In genomic region chr15:40093224-40093842, GRCh38 we compare ENCODE assay signal across 8 cellular contexts. TPM values are rescaled to one million over a fixed set of nuclear protein-coding genes. Genes with fewer than 3 reads are reported as not detected.
DNase-seq lines count a peak whose midpoint lies in the region; ATAC-seq and TF ChIP-seq lines count a peak whose summit lies in the region.

No MANE protein-coding gene starts in this region.

- H3K23ac ChIP-seq in IMR-90 (ENCODE audit: low read depth, low read length) (peak overlapping the region; percentile 97), neuronal stem cell (ENCODE audit: low read depth, low read length, poor library complexity) (no peak overlapping the region)

- H3K4me1 ChIP-seq in BLaER1 (peaks cover 94% of the 10 kb centered on the region), IMR-90 (ENCODE audit: control insufficient read depth, insufficient read depth, low read length) (peaks cover 62% of the 10 kb centered on the region), duodenal mucosa (ENCODE audit: control insufficient read depth in 1 of 2, insufficient read depth in 2 of 2, low read length in 2 of 2) (peaks cover 48% of the 10 kb centered on the region in 2 donors), neuronal stem cell (ENCODE audit: control insufficient read depth in 2 of 2, insufficient read depth in 1 of 2, low read depth in 1 of 2, low read length in 2 of 2) (peaks cover 52 to 66% of the 10 kb centered on the region in 2 donors)

- H4K5ac ChIP-seq in IMR-90 (ENCODE audit: low read depth, low read length), result peak overlapping the region; percentile 82

- 39% methylated on average over 6 of the region's 18 CpGs; no CpG with 5 or more reads in 1 of the 2 experiments for WGBS in IMR-90 (ENCODE audit: extremely low coverage in 2 of 2, insufficient read length in 1 of 2), 2 experiments
- no CpG with 5 or more reads among the region's 18 CpGs for WGBS in neuronal stem cell (ENCODE audit: extremely low coverage in 2 of 2, insufficient read length in 2 of 2, insufficient replicate concordance in 1 of 2), 2 donors

- peak overlapping the region; percentile 96 for H2BK5ac ChIP-seq in IMR-90 (ENCODE audit: low read depth, low read length, poor library complexity, severe bottlenecking)
- H2BK5ac ChIP-seq in neuronal stem cell (ENCODE audit: low read length), result no peak overlapping the region

- no peak for TF ChIP-seq CTCF in IMR-90 (conservative IDR thresholded peaks at IDR 0.05; ENCODE audit: low read depth, low read length)

- intact Hi-C loops in IMR-90 (cut with micrococcal nuclease), result no loop called here

- peak overlapping the region; percentile 99 for H3K4ac ChIP-seq in IMR-90 (ENCODE audit: low read depth, low read length)
- no peak overlapping the region for H3K4ac ChIP-seq in neuronal stem cell (ENCODE audit: low read length)

- peak overlapping the region; percentile 99 for H2BK120ac ChIP-seq in IMR-90 (ENCODE audit: low read depth, low read length)
- no peak overlapping the region for H2BK120ac ChIP-seq in neuronal stem cell (ENCODE audit: low read depth, low read length)

- TF ChIP-seq RAD21 in IMR-90 (IDR thresholded peaks at IDR 0.05; ENCODE audit: low read length), result no peak

- H2AFZ ChIP-seq in IMR-90 (replicated peaks; ENCODE audit: low read length, poor library complexity) (peak overlapping the region; percentile 84), neuronal stem cell (ENCODE audit: low read length) (peak overlapping the region; percentile 16)

- H3K9me3 ChIP-seq in BLaER1 (no peaks in the 10 kb centered on the region), IMR-90 (ENCODE audit: control insufficient read depth, insufficient read depth, low read length) (no peaks in the 10 kb centered on the region), duodenal mucosa (ENCODE audit: control insufficient read depth in 1 of 2, low read length in 2 of 2) (no peaks in the 10 kb centered on the region), neuronal stem cell (replicated peaks in 1 of 2; ENCODE audit: control insufficient read depth in 2 of 2, insufficient read depth in 1 of 2, low read depth in 1 of 2, low read length in 2 of 2) (no peaks in the 10 kb centered on the region)

- POLR2A ChIA-PET in IMR-90 (lab: Charles Lee; ENCODE audit: unreplicated experiment), result no interaction called here

- peak; percentile 26 for DNase-seq in IMR-90
- no peak for DNase-seq in neuronal stem cell (ENCODE audit: low spot score)
- no peak for DNase-seq in effector CD4-positive, alpha-beta T cell
- no peak for DNase-seq in hepatic stellate cell (ENCODE audit: low spot score)
- DNase-seq in NCI-H2107 (lab: John Stamatoyannopoulos, UW), result no peak

- peak overlapping the region; percentile 96 for H2AK9ac ChIP-seq in IMR-90 (replicated peaks; ENCODE audit: low read depth, low read length, poor library complexity)

- no TSS peak for BruUV-seq in IMR-90 (replicated peaks; lab: Mats Ljungman, UMichigan)

- H3K79me1 ChIP-seq in IMR-90 (ENCODE audit: low read depth in 1 of 2, low read length in 2 of 2), result peaks cover 0 to 90% of the 10 kb centered on the region in 2 experiments; a peak in 3 of 4 replicates
- no peaks in the 10 kb centered on the region for H3K79me1 ChIP-seq in neuronal stem cell (ENCODE audit: low read depth, low read length)

- H2AK5ac ChIP-seq in IMR-90 (ENCODE audit: low read depth, low read length), result peak overlapping the region; percentile 97
- no peak overlapping the region for H2AK5ac ChIP-seq in neuronal stem cell (ENCODE audit: low read depth, low read length)

- H3K4me2 ChIP-seq in BLaER1 (peak overlapping the region; percentile 99), IMR-90 (ENCODE audit: low read depth, low read length) (peak overlapping the region; percentile 58), neuronal stem cell (ENCODE audit: insufficient read depth, low read length, poor library complexity, severe bottlenecking) (no peak overlapping the region)

- H2BK12ac ChIP-seq in neuronal stem cell (ENCODE audit: low read length), result no peak overlapping the region

- peaks cover 23% of the 10 kb centered on the region for H3K36me3 ChIP-seq in BLaER1
- peaks cover 10% of the 10 kb centered on the region; the same call in 1 of the 2 replicates for H3K36me3 ChIP-seq in IMR-90 (ENCODE audit: control insufficient read depth, insufficient read depth, low read length)
- peaks cover 7 to 15% of the 10 kb centered on the region in 2 donors for H3K36me3 ChIP-seq in duodenal mucosa (ENCODE audit: control insufficient read depth in 1 of 2, insufficient read depth in 2 of 2, low read length in 2 of 2)
- no peaks in the 10 kb centered on the region for H3K36me3 ChIP-seq in neuronal stem cell (replicated peaks in 1 of 2; ENCODE audit: control insufficient read depth in 2 of 2, insufficient read depth in 2 of 2, low read length in 2 of 2)

- peak overlapping the region; percentile 93 for H3K27ac ChIP-seq in BLaER1
- H3K27ac ChIP-seq in IMR-90 (ENCODE audit: insufficient read depth, low read length), result peak overlapping the region; percentile 95
- peak overlapping the region; percentile 71 for H3K27ac ChIP-seq in duodenal mucosa (ENCODE audit: low read depth, low read length)
- no peak overlapping the region for H3K27ac ChIP-seq in neuronal stem cell (replicated peaks; ENCODE audit: low read length)

- H3K14ac ChIP-seq in IMR-90 (replicated peaks; ENCODE audit: low read depth, low read length) (peak overlapping the region; percentile 96), neuronal stem cell (ENCODE audit: low read length) (no peak overlapping the region)

- H3K9ac ChIP-seq in BLaER1 (peak overlapping the region; percentile 79), IMR-90 (ENCODE audit: low read depth, low read length) (peak overlapping the region; percentile 52), duodenal mucosa (ENCODE audit: low read depth in 1 of 2, low read length in 2 of 2) (no peak overlapping the region), neuronal stem cell (ENCODE audit: low read depth, low read length, poor library complexity) (no peak overlapping the region)

- dilution Hi-C loops in IMR-90 (cut with HindIII; ENCODE audit: low sequenced_read_pairs, unreplicated experiment), result no loop called here

- H2BK20ac ChIP-seq in IMR-90 (ENCODE audit: low read depth, low read length), result peak overlapping the region; percentile 96

- in situ Hi-C loops in IMR-90 (cut with MboI; ENCODE audit: low sequenced_read_pairs), result no loop called here

- H2BK15ac ChIP-seq in IMR-90 (ENCODE audit: low read depth, low read length) (peak overlapping the region; percentile 92), neuronal stem cell (ENCODE audit: low read length) (no peak overlapping the region)

- H4K8ac ChIP-seq in IMR-90 (ENCODE audit: low read depth in 2 of 2, low read length in 2 of 2), result peak overlapping the region; percentile 41 to 91; a peak in 3 of 4 replicates
- H4K8ac ChIP-seq in neuronal stem cell (ENCODE audit: low read depth, low read length), result no peak overlapping the region

- ATAC-seq in IMR-90 (ENCODE audit: low read depth), result peak; percentile 18
- no peak for ATAC-seq in GM21619 (IDR thresholded peaks at IDR 0.05; ENCODE audit: unreplicated experiment)

- H3K9me1 ChIP-seq in IMR-90 (ENCODE audit: insufficient read depth, low read length), result peaks cover 70% of the 10 kb centered on the region

- H3K18ac ChIP-seq in IMR-90 (ENCODE audit: low read depth, low read length) (peak overlapping the region; percentile 77), neuronal stem cell (ENCODE audit: low read length) (peak overlapping the region; percentile 8)

- no peaks in the 10 kb centered on the region for H3K27me3 ChIP-seq in BLaER1
- H3K27me3 ChIP-seq in IMR-90 (ENCODE audit: control insufficient read depth, insufficient read depth, low read length), result no peaks in the 10 kb centered on the region
- H3K27me3 ChIP-seq in duodenal mucosa (ENCODE audit: control insufficient read depth in 1 of 2, insufficient read depth in 2 of 2, low read length in 2 of 2), result no peaks in the 10 kb centered on the region
- H3K27me3 ChIP-seq in neuronal stem cell (ENCODE audit: control insufficient read depth in 3 of 3, insufficient read depth in 3 of 3, low read depth in 1 of 3, low read length in 3 of 3), result peaks cover 0 to 21% (median 0%) of the 10 kb centered on the region in 3 experiments

- peak overlapping the region; percentile 80; the same call in 1 of the 2 replicates for H3K56ac ChIP-seq in IMR-90 (ENCODE audit: extremely low read depth, insufficient read depth, low read length)

- H4K20me1 ChIP-seq in BLaER1 (no peaks in the 10 kb centered on the region), IMR-90 (ENCODE audit: insufficient read depth, low read length) (no peaks in the 10 kb centered on the region)

- H3K4me3 ChIP-seq in BLaER1, result peak overlapping the region; percentile 37; the same call in 1 of the 2 replicates
- no peak overlapping the region for H3K4me3 ChIP-seq in IMR-90 (ENCODE audit: insufficient read depth, low read depth, low read length)
- H3K4me3 ChIP-seq in duodenal mucosa (ENCODE audit: low read depth in 1 of 2, low read length in 2 of 2), result no peak overlapping the region
- H3K4me3 ChIP-seq in neuronal stem cell (ENCODE audit: low read length in 2 of 2), result no peak overlapping the region

- CTCF ChIA-PET in IMR-90 (lab: Yijun Ruan, JAX), result interaction anchor here (3.5 kb wide), 1 partner anchor 11 kb away, joined by 11 read pairs; no protein-coding TSS in a partner anchor

- peak overlapping the region; percentile 98 for H4K91ac ChIP-seq in IMR-90 (ENCODE audit: insufficient read depth, low read depth, low read length)
- no peak overlapping the region for H4K91ac ChIP-seq in neuronal stem cell (ENCODE audit: low read depth, low read length, poor library complexity)

- no peak for TF ChIP-seq POLR2A in IMR-90 (IDR thresholded peaks at IDR 0.05; ENCODE audit: low read depth, low read length)

TF ChIP-seq in IMR-90, 13 proteins besides CTCF, POLR2A, EP300 and RAD21 (continues in another document):
- TF ChIP-seq USF2 (IDR thresholded peaks at IDR 0.05; ENCODE audit: low read depth, low read length) (no peak), SMC3 (IDR thresholded peaks at IDR 0.05; ENCODE audit: low read depth, low read length) (no peak)

RNA-seq across cellular contexts. Expression of gene BMF, which starts 15.3 kb away (rescaled TPM):
- 1.7 and 2.9 TPM in 2 replicates for total RNA-seq in IMR-90 (2012; rRNA removed)
- 2.4 and 2.8 TPM in 2 replicates for polyA plus RNA-seq in IMR-90 (2012; rRNA removed)
- polyA plus RNA-seq in IMR-90 (2012; cell fraction: cytosol; rRNA removed), result 0.80 and 1.8 TPM in 2 replicates
- 6.6 and 11.7 TPM in 2 replicates for polyA plus RNA-seq in IMR-90 (2012; cell fraction: nucleus; rRNA removed; ENCODE audit: low replicate concordance)
- 6.6 TPM for polyA plus RNA-seq in neuronal stem cell (2013, experiment 1 of 2)
- polyA plus RNA-seq in neuronal stem cell (2013, experiment 2 of 2), result 6.6 TPM

RNA-seq across cellular contexts. Expression of gene SRP14, which starts 54.4 kb away (rescaled TPM):
- 106 and 205 TPM in 2 replicates for total RNA-seq in IMR-90 (2012; rRNA removed)
- 295 and 296 TPM in 2 replicates for polyA plus RNA-seq in IMR-90 (2012; rRNA removed)
- polyA plus RNA-seq in IMR-90 (2012; cell fraction: cytosol; rRNA removed), result 198 and 487 TPM in 2 replicates
- polyA plus RNA-seq in IMR-90 (2012; cell fraction: nucleus; rRNA removed; ENCODE audit: low replicate concordance), result 41.4 and 203 TPM in 2 replicates
- 655 TPM for polyA plus RNA-seq in neuronal stem cell (2013, experiment 1 of 2)
- 647 TPM for polyA plus RNA-seq in neuronal stem cell (2013, experiment 2 of 2)

Comparison
In these comparisons a context has a peak if more than half of its experiments do, and no peak if none do; other contexts are left out.
1. H3K9ac ChIP-seq: peak in BLaER1 (single experiment) and IMR-90 (single experiment); none in duodenal mucosa (0 of 2) and neuronal stem cell (single experiment).